Comparison of ENCODE assay signal across 1 cellular context in genomic region chr7:123682690-123683089, GRCh38.
TF ChIP-seq lines count a peak whose summit lies in the region.

No MANE protein-coding gene starts in this region.

TF ChIP-seq in H1, 55 proteins besides CTCF, POLR2A, EP300 and RAD21 (continued from another document):
- TF ChIP-seq RNF2 (IDR thresholded peaks at IDR 0.05; ENCODE audit: borderline replicate concordance, low read depth, low read length, missing control alignments, poor library complexity, severe bottlenecking) (no peak), POLR2AphosphoS5 (IDR thresholded peaks at IDR 0.05; ENCODE audit: low read depth, low read length) (no peak), RBBP5 (IDR thresholded peaks at IDR 0.05; ENCODE audit: borderline replicate concordance, low read depth, low read length) (no peak), MAFK (IDR thresholded peaks at IDR 0.05; ENCODE audit: low read depth, low read length) (no peak), SUZ12 (IDR thresholded peaks at IDR 0.05; ENCODE audit: low read length) (no peak), HDAC2 (IDR thresholded peaks at IDR 0.05; ENCODE audit: borderline replicate concordance in 1 of 2, low read depth in 2 of 2, low read length in 2 of 2) (no peak), TEAD4 (IDR thresholded peaks at IDR 0.05; ENCODE audit: low read depth, low read length) (no peak), YY1 (IDR thresholded peaks at IDR 0.05; ENCODE audit: low read depth, low read length) (no peak), CREB1 (IDR thresholded peaks at IDR 0.05) (no peak), TCF12 (IDR thresholded peaks at IDR 0.05; ENCODE audit: low read depth, low read length) (no peak), SRF (IDR thresholded peaks at IDR 0.05; ENCODE audit: low read depth, low read length) (no peak), NRF1 (IDR thresholded peaks at IDR 0.05; ENCODE audit: low read depth, low read length) (no peak), KDM5A (IDR thresholded peaks at IDR 0.05; ENCODE audit: low read length) (no peak)
- TF ChIP-seq, protein P1, sequence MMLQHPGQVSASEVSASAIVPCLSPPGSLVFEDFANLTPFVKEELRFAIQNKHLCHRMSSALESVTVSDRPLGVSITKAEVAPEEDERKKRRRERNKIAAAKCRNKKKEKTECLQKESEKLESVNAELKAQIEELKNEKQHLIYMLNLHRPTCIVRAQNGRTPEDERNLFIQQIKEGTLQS (IDR thresholded peaks at IDR 0.05; ENCODE audit: insufficient read depth, low read depth, low read length) = no peak
- TF ChIP-seq, protein P2, sequence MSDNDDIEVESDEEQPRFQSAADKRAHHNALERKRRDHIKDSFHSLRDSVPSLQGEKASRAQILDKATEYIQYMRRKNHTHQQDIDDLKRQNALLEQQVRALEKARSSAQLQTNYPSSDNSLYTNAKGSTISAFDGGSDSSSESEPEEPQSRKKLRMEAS (IDR thresholded peaks at IDR 0.05) = no peak
